In the genomic region with DNA sequence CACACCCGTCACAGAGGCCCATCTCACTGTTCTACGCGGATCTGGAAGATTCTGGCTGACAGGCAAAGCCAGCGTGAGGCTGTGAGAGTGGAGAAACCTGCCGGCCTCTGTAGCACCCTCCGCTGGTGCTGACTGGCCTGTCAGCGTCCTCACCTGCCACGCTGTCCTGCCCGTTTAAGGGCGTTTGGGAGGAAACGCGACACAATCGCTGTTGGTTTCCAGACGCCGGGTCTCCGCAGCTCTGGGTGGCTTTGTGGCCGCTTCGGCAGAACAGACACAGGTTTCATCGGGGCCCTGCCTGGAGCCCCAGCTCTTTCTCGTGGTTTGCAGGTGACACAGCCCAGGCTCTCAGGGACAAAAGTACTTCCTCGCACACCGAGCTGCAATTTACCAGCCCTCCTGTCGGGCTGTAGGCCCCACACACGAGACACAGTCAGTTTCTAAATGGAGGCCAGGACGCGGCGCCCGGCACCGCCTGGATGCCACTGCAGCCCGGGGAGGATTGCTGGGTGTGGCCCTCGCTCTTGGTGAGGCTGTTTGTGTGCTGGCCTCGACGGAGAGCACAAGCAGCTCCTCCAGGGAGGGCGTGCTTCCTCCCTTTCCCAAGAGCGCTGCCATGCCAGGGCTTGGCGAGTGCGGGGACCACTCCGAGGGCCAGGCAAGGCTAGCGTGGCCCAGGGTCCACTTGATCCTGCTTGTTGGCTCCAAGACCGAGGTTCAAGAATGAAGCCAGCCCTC, we compare ENCODE assay signal across 20 cellular contexts.
DNase-seq lines count a peak whose midpoint lies in the region; ATAC-seq and TF ChIP-seq lines count a peak whose summit lies in the region.
"Had no signal": no experiment of that assay in that cellular context is flagged by ENCODE, and none has a peak within 500 bp of the region (broad histone marks: within the 10 kb centered on the region; RNA-seq: fewer than 3 reads in every experiment).

No MANE protein-coding gene starts in this region.

- DNase-seq in DMS53 (lab: John Stamatoyannopoulos, UW): peak; percentile 29
- DNase-seq in DMS53 treated with DMSO at 0.1 percent for 48 hours (lab: John Stamatoyannopoulos, UW; ENCODE audit: unreplicated experiment): no peak
- no peak for DNase-seq in stimulated activated naive CD8-positive, alpha-beta T cell treated with anti-CD3 and anti-CD28 coated beads, Interleukin-15, Interleukin-2, amounts not matched to agents 100 U/mL and 50 U/mL, for 24 hours
- DNase-seq in stimulated activated naive CD8-positive, alpha-beta T cell treated with anti-CD3 and anti-CD28 coated beads, Interleukin-15, amount 100 ng/mL, for 72 hours: no peak
- peak; percentile 73 for DNase-seq in chondrocyte (ENCODE audit: low spot score)
- no peak for DNase-seq in type B pancreatic cell (ENCODE audit: extremely low spot score, unreplicated experiment)
- no peak for DNase-seq in brain microvascular endothelial cell
- DNase-seq: 8988T; CD8-positive, alpha-beta memory T cell; DND-41; GDM1; MM.1S; NCI-H1105 treated with DMSO at 0.1 percent for 48 hours; NCI-H187 treated with DMSO at 0.1 percent for 48 hours; NCI-H2171; NCI-H446 treated with DMSO at 0.1 percent for 48 hours had no signal

- no peak for TF ChIP-seq CTCF in chondrocyte (IDR thresholded peaks at IDR 0.05)
- no peak for TF ChIP-seq CTCF in type B pancreatic cell (conservative IDR thresholded peaks at IDR 0.05)
- TF ChIP-seq CTCF in brain microvascular endothelial cell (IDR thresholded peaks at IDR 0.05; ENCODE audit: low read depth, low read length, missing control alignments): no peak

- peak; percentile 25 for ATAC-seq in stimulated activated naive CD8-positive, alpha-beta T cell treated with anti-CD3 and anti-CD28 coated beads, Interleukin-15, Interleukin-2, amounts not matched to agents 100 U/mL and 50 U/mL, for 24 hours
- no peak for ATAC-seq in stimulated activated naive CD8-positive, alpha-beta T cell treated with anti-CD3 and anti-CD28 coated beads, Interleukin-15, amount 100 ng/mL, for 72 hours
- ATAC-seq in GM19463 (IDR thresholded peaks at IDR 0.05; ENCODE audit: unreplicated experiment): no peak
- ATAC-seq: GM12878 had no signal

- H3K27ac ChIP-seq in brain microvascular endothelial cell: no peak overlapping the region
- H3K27ac ChIP-seq: KMS-11 had no signal

- peaks cover 31% of the 10 kb centered on the region for H3K27me3 Mint-ChIP-seq in stimulated activated naive CD8-positive, alpha-beta T cell treated with anti-CD3 and anti-CD28 coated beads, Interleukin-15, amount 100 ng/mL, for 72 hours
- H3K27me3 Mint-ChIP-seq in chondrocyte (ENCODE audit: low read depth) (peaks cover 54% of the 10 kb centered on the region), type B pancreatic cell (peaks cover 57% of the 10 kb centered on the region)

- H3K27me3 ChIP-seq in brain microvascular endothelial cell (replicated peaks): no peaks in the 10 kb centered on the region

- H3K36me3 Mint-ChIP-seq in chondrocyte (ENCODE audit: low read depth): peaks cover 2% of the 10 kb centered on the region
- H3K36me3 Mint-ChIP-seq in type B pancreatic cell: no peaks in the 10 kb centered on the region

- in situ Hi-C loops in brain microvascular endothelial cell (cut with HindIII; ENCODE audit: low pct_ligation_motif_present, low sequenced_read_pairs): no loop called here

- peaks cover 10% of the 10 kb centered on the region for H3K4me1 Mint-ChIP-seq in stimulated activated naive CD8-positive, alpha-beta T cell treated with anti-CD3 and anti-CD28 coated beads, Interleukin-15, amount 100 ng/mL, for 72 hours
- no peaks in the 10 kb centered on the region for H3K4me1 Mint-ChIP-seq in chondrocyte (ENCODE audit: low read depth)
- no peaks in the 10 kb centered on the region for H3K4me1 Mint-ChIP-seq in type B pancreatic cell (ENCODE audit: unreplicated experiment)

- H3K36me3 ChIP-seq in brain microvascular endothelial cell (replicated peaks): no peaks in the 10 kb centered on the region
- H3K36me3 ChIP-seq: BLaER1 treated with 17β-estradiol and CSF1 and Interleukin-3, amounts not matched to agents 10 nM and 100 nM had no signal

- H3K27ac Mint-ChIP-seq in stimulated activated naive CD8-positive, alpha-beta T cell treated with anti-CD3 and anti-CD28 coated beads, Interleukin-15, amount 100 ng/mL, for 72 hours: no peak overlapping the region
- H3K27ac Mint-ChIP-seq in chondrocyte (ENCODE audit: unreplicated experiment): no peak overlapping the region
- peak overlapping the region; percentile 13 for H3K27ac Mint-ChIP-seq in type B pancreatic cell

- H3K4me3 ChIP-seq in brain microvascular endothelial cell (ENCODE audit: low read depth, low read length): no peak overlapping the region
- H3K4me3 ChIP-seq: BLaER1 treated with 17β-estradiol and CSF1 and Interleukin-3, amounts not matched to agents 10 nM and 100 nM; GM12878 had no signal

- H3K4me3 Mint-ChIP-seq in stimulated activated naive CD8-positive, alpha-beta T cell treated with anti-CD3 and anti-CD28 coated beads, Interleukin-15, amount 100 ng/mL, for 72 hours: no peak overlapping the region
- H3K4me3 Mint-ChIP-seq in chondrocyte (ENCODE audit: unreplicated experiment): no peak overlapping the region
- H3K4me3 Mint-ChIP-seq in type B pancreatic cell: no peak overlapping the region
- H3K4me3 Mint-ChIP-seq: CD8-positive, alpha-beta memory T cell had no signal

- H3K9me3 Mint-ChIP-seq in stimulated activated naive CD8-positive, alpha-beta T cell treated with anti-CD3 and anti-CD28 coated beads, Interleukin-15, amount 100 ng/mL, for 72 hours: no peaks in the 10 kb centered on the region
- H3K9me3 Mint-ChIP-seq in chondrocyte (ENCODE audit: low read depth) (peaks cover 2% of the 10 kb centered on the region), type B pancreatic cell (no peaks in the 10 kb centered on the region)

Comparison
In these comparisons a context has a peak if more than half of its experiments do, and no peak if none do; other contexts are left out.
1. DNase-seq: peak in DMS53 (single experiment) and chondrocyte (single experiment); none in DMS53 treated with DMSO at 0.1 percent for 48 hours (single experiment), stimulated activated naive CD8-positive, alpha-beta T cell treated with anti-CD3 and anti-CD28 coated beads, Interleukin-15, Interleukin-2, amounts not matched to agents 100 U/mL and 50 U/mL, for 24 hours (single experiment), stimulated activated naive CD8-positive, alpha-beta T cell treated with anti-CD3 and anti-CD28 coated beads, Interleukin-15, amount 100 ng/mL, for 72 hours (0 of 2), type B pancreatic cell (single experiment) and brain microvascular endothelial cell (single experiment).